Comparison of ENCODE assay signal across 13 cellular contexts in the genomic region with DNA sequence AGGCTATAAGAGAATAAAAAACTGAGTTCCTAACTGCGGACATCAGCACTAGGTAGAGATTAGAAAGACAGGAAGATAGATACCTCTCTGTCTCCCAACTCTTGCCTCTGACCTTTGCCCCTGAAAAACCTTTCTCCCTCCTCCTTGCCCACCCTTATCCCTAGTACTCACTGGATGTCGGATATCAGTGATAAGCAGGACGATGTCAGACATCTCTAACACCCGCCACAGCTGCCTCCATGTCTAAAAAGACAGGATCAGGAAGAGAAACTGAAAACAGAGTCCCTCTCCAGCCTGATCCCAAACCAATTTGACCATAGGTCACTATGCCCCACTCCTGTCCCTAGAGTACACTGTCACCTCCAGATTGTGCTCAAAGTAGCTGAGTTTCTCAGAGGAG. TPM values are rescaled to one million over a fixed set of nuclear protein-coding genes. Genes with fewer than 3 reads are reported as not detected.
A peak's percentile ranks its signal among the peaks of the same experiment; 100 is the strongest.
DNase-seq lines count a peak whose midpoint lies in the region; ATAC-seq, FAIRE-seq and TF ChIP-seq lines count a peak whose summit lies in the region.
"Had no signal": no experiment of that assay in that cellular context is flagged by ENCODE, and none has a peak within 500 bp of the region (broad histone marks: within the 10 kb centered on the region; RNA-seq: fewer than 3 reads in every experiment).

No MANE protein-coding gene starts in this region.

- no peaks in the 10 kb centered on the region for H3K27me3 Mint-ChIP-seq in astrocyte (ENCODE audit: low read depth, unreplicated experiment)

- H3K27ac ChIP-seq in ACC112 (ENCODE audit: low read depth, low read length) (no peak overlapping the region), astrocyte (ENCODE audit: low read depth, low read length) (no peak overlapping the region), mesodermal cell (ENCODE audit: low read depth, low read length, severe bottlenecking) (no peak overlapping the region)

- H3K4me1 ChIP-seq in ACC112 (ENCODE audit: control insufficient read depth, insufficient read depth, low read length, unreplicated experiment) (peaks cover 18% of the 10 kb centered on the region), astrocyte (ENCODE audit: insufficient read depth, low read length) (peaks cover 14% of the 10 kb centered on the region), mesodermal cell (ENCODE audit: control insufficient read depth, insufficient read depth, low read length, poor library complexity, severe bottlenecking) (peaks cover 5% of the 10 kb centered on the region)

- H3K9me3 ChIP-seq in astrocyte (ENCODE audit: insufficient read depth, low read depth, low read length) = no peaks in the 10 kb centered on the region
- H3K9me3 ChIP-seq in mesodermal cell (ENCODE audit: control insufficient read depth, low read length) = no peaks in the 10 kb centered on the region
- H3K9me3 ChIP-seq: suprapubic skin had no signal

- H3K4me3 Mint-ChIP-seq in astrocyte (ENCODE audit: unreplicated experiment) = peak overlapping the region; percentile 97

- H3K4me3 ChIP-seq in ACC112 (ENCODE audit: low read depth, low read length) (peak overlapping the region; percentile 96), HFF-Myc (replicated peaks; ENCODE audit: low read depth, low read length) (peak overlapping the region; percentile 96), astrocyte (ENCODE audit: insufficient read depth, low read depth, low read length) (peak overlapping the region; percentile 88), mesodermal cell (ENCODE audit: extremely low read depth, insufficient read depth, low read length, poor library complexity, severe bottlenecking) (peak overlapping the region; percentile 95)

- H3K27me3 ChIP-seq in ACC112 (ENCODE audit: insufficient read depth, low read length) (no peaks in the 10 kb centered on the region), astrocyte (ENCODE audit: insufficient read depth, low read length) (no peaks in the 10 kb centered on the region)
- H3K27me3 ChIP-seq: suprapubic skin had no signal

- peaks cover 25% of the 10 kb centered on the region for H3K36me3 Mint-ChIP-seq in astrocyte (ENCODE audit: low read depth, unreplicated experiment)

- H4K20me1 ChIP-seq in astrocyte (ENCODE audit: insufficient read depth, low read length) = peaks cover 19% of the 10 kb centered on the region

- TF ChIP-seq CTCF in HFF-Myc (IDR thresholded peaks at IDR 0.05; ENCODE audit: low read depth, low read length, missing control alignments) (no peak), astrocyte (IDR thresholded peaks at IDR 0.05; ENCODE audit: insufficient read depth, low read depth, low read length) (no peak)

- H3K27ac Mint-ChIP-seq in astrocyte (ENCODE audit: unreplicated experiment) = no peak overlapping the region

- H3K36me3 ChIP-seq in ACC112 (ENCODE audit: insufficient read depth, low read length) (peaks cover 8% of the 10 kb centered on the region; the same call in 1 of the 2 replicates), astrocyte (ENCODE audit: insufficient read depth, low read length) (peaks cover 18% of the 10 kb centered on the region), mesodermal cell (ENCODE audit: control insufficient read depth, insufficient read depth, low read length) (peaks cover 60% of the 10 kb centered on the region)

- H3K4me2 ChIP-seq in astrocyte (ENCODE audit: low read length) = peak overlapping the region; percentile 97

- no peaks in the 10 kb centered on the region for H3K9me3 Mint-ChIP-seq in astrocyte (ENCODE audit: unreplicated experiment)

- peak overlapping the region; percentile 93 for H3K9ac ChIP-seq in astrocyte (ENCODE audit: low read length)

- H2AFZ ChIP-seq in ACC112 (ENCODE audit: low read length, unreplicated experiment) = no peak overlapping the region
- no peak overlapping the region for H2AFZ ChIP-seq in astrocyte (ENCODE audit: low read depth, low read length)

- DNase-seq in HFF-Myc (ENCODE audit: extremely low read depth, low read depth) (no peak), astrocyte (ENCODE audit: low read depth) (no peak), AG08396 (ENCODE audit: low spot score) (no peak), COR-L47 (lab: John Stamatoyannopoulos, UW) (no peak)
- DNase-seq: dermis blood vessel endothelial cell; NCI-H526; stimulated activated CD4-positive, alpha-beta T cell treated with anti-CD3 and anti-CD28 coated beads, Interleukin-1b, Interleukin-23, amount 100 ng/mL, for 48 hours had no signal

- WGBS in mesodermal cell (ENCODE audit: insufficient coverage in 2 of 2), 2 experiments = 100% methylated on average over 3 of the region's 4 CpGs

- no peak for ATAC-seq in GM21390 (IDR thresholded peaks at IDR 0.05; ENCODE audit: unreplicated experiment)
- ATAC-seq in GM19395 (IDR thresholded peaks at IDR 0.05; ENCODE audit: unreplicated experiment) = no peak

- peaks cover 37% of the 10 kb centered on the region for H3K79me2 ChIP-seq in ACC112 (ENCODE audit: control insufficient read depth, insufficient read depth, low read length, unreplicated experiment)
- peaks cover 43% of the 10 kb centered on the region for H3K79me2 ChIP-seq in astrocyte (ENCODE audit: insufficient read depth, low read length)

- FAIRE-seq in astrocyte (lab: Jason Lieb, UNC) = no peak
- FAIRE-seq: GM12892 had no signal

- peaks cover 9% of the 10 kb centered on the region for H3K4me1 Mint-ChIP-seq in astrocyte (ENCODE audit: low read depth, unreplicated experiment)

RNA-seq across cellular contexts. Expression of gene GNL1, which starts 1.9 kb away (rescaled TPM):
- 49.0 and 49.3 TPM in 2 replicates for total RNA-seq in astrocyte
- 61.4 TPM for polyA plus RNA-seq in mesodermal cell (2013, experiment 1 of 2)
- polyA plus RNA-seq in mesodermal cell (2013, experiment 2 of 2) = 52.1 TPM

RNA-seq across cellular contexts. Expression of gene PRR3, which starts 2.7 kb away (rescaled TPM):
- 11.0 and 13.0 TPM in 2 replicates for total RNA-seq in astrocyte
- polyA plus RNA-seq in mesodermal cell (2013, experiment 1 of 2) = 19.9 TPM
- polyA plus RNA-seq in mesodermal cell (2013, experiment 2 of 2) = 18.5 TPM

RNA-seq across cellular contexts. Expression of gene ABCF1, which starts 16.8 kb away (rescaled TPM):
- 58.1 and 60.3 TPM in 2 replicates for total RNA-seq in astrocyte
- polyA plus RNA-seq in mesodermal cell (2013, experiment 1 of 2) = 42.5 TPM
- polyA plus RNA-seq in mesodermal cell (2013, experiment 2 of 2) = 46.9 TPM
